In genomic region chr7:44263342-44264082, GRCh38 we compare ENCODE assay signal across 15 cellular contexts.
A peak's percentile ranks its signal among the peaks of the same experiment; 100 is the strongest.
DNase-seq lines count a peak whose midpoint lies in the region; ATAC-seq and TF ChIP-seq lines count a peak whose summit lies in the region.
"Had no signal": no experiment of that assay in that cellular context is flagged by ENCODE, and none has a peak within 500 bp of the region (broad histone marks: within the 10 kb centered on the region; RNA-seq: fewer than 3 reads in every experiment).

No MANE protein-coding gene starts in this region.

- no peak overlapping the region for H3K9ac ChIP-seq in mammary epithelial cell (ENCODE audit: insufficient read depth, low read length)

- H3K4me3 ChIP-seq in mammary epithelial cell (replicated peaks in 1 of 3; ENCODE audit: insufficient read depth in 1 of 3, low read depth in 2 of 3, low read length in 3 of 3) = no peak overlapping the region
- H3K4me3 ChIP-seq in breast epithelium = no peak overlapping the region
- no peak overlapping the region for H3K4me3 ChIP-seq in H7 (ENCODE audit: insufficient read depth, low read depth, low read length)
- no peak overlapping the region for H3K4me3 ChIP-seq in coronary artery
- H3K4me3 ChIP-seq: A549, Peyer's patch, SJCRH30 had no signal

- intact Hi-C loops in mammary epithelial cell (cut with micrococcal nuclease) = loop anchor here (5.0 kb wide), 2 partner anchors 44 to 114 kb away; no protein-coding TSS in a partner anchor
- intact Hi-C loops in breast epithelium (cut with DNase I; ENCODE audit: low total_unique reads) = loop anchor here (10.0 kb wide), 1 partner anchor 949 kb away; no protein-coding TSS in a partner anchor

- CTCF ChIA-PET in mammary epithelial cell (lab: Charles Lee; ENCODE audit: low non-redundant PET) = interaction anchor here (0.6 kb wide), 1 partner anchor 197 kb away, joined by 10 read pairs; no protein-coding TSS in a partner anchor

- ATAC-seq in GM18907 (IDR thresholded peaks at IDR 0.05; ENCODE audit: unreplicated experiment) = no peak

- peaks cover 37% of the 10 kb centered on the region for H3K4me1 ChIP-seq in mammary epithelial cell (ENCODE audit: insufficient read depth, low read length)
- peaks cover 0 to 9% of the 10 kb centered on the region in 2 donors for H3K4me1 ChIP-seq in breast epithelium
- H3K4me1 ChIP-seq: A549 had no signal

- WGBS in mammary epithelial cell (ENCODE audit: low coverage, missing lambda C conversion rate) = 89% methylated on average over 5 of the region's 20 CpGs

- H3K4me1 Mint-ChIP-seq in neural crest cell (peaks cover 12% of the 10 kb centered on the region), progenitor cell of endocrine pancreas (ENCODE audit: low read depth) (no peaks in the 10 kb centered on the region)

- H3K9me3 Mint-ChIP-seq in neural crest cell (no peaks in the 10 kb centered on the region), progenitor cell of endocrine pancreas (ENCODE audit: low read depth) (no peaks in the 10 kb centered on the region)
- H3K9me3 Mint-ChIP-seq: CD4-positive, CD25-positive, alpha-beta regulatory T cell; H9 had no signal

- H3K79me2 ChIP-seq in mammary epithelial cell (ENCODE audit: insufficient read depth, low read length) = no peaks in the 10 kb centered on the region

- DNase-seq in mammary epithelial cell (no peak), breast epithelium (ENCODE audit: low spot score in 2 of 2) (no peak), H7 (peak; percentile 79), caudate nucleus (lab: John Stamatoyannopoulos, UW) (peak in 2 of 61 donors; percentile 25 to 30), neural crest cell (ENCODE audit: low read depth, low spot score) (no peak), coronary artery (ENCODE audit: low spot score) (no peak), progenitor cell of endocrine pancreas (ENCODE audit: low spot score, unreplicated experiment) (no peak)
- DNase-seq: CD4-positive, CD25-positive, alpha-beta regulatory T cell; NCI-H187 treated with DMSO at 0.1 percent for 48 hours; NCI-H748 treated with DMSO at 0.1 percent for 48 hours; Peyer's patch; SJCRH30 had no signal

- H3K4me3 Mint-ChIP-seq in neural crest cell = no peak overlapping the region
- H3K4me3 Mint-ChIP-seq in progenitor cell of endocrine pancreas (ENCODE audit: low read depth) = no peak overlapping the region
- H3K4me3 Mint-ChIP-seq: CD4-positive, CD25-positive, alpha-beta regulatory T cell; H9 had no signal

- peak overlapping the region; percentile 67 for H3K27ac Mint-ChIP-seq in neural crest cell (ENCODE audit: unreplicated experiment)
- H3K27ac Mint-ChIP-seq in progenitor cell of endocrine pancreas = no peak overlapping the region
- H3K27ac Mint-ChIP-seq: CD4-positive, CD25-positive, alpha-beta regulatory T cell; H9 had no signal

- H3K27me3 Mint-ChIP-seq in neural crest cell (ENCODE audit: low read depth) (no peaks in the 10 kb centered on the region), progenitor cell of endocrine pancreas (peaks cover 16% of the 10 kb centered on the region)
- H3K27me3 Mint-ChIP-seq: CD4-positive, CD25-positive, alpha-beta regulatory T cell had no signal

- no peak for TF ChIP-seq CTCF in mammary epithelial cell (conservative IDR thresholded peaks at IDR 0.05 in 1 of 2, IDR thresholded peaks at IDR 0.05 in 1 of 2; ENCODE audit: extremely low read depth in 1 of 2, insufficient read depth in 1 of 2, low read depth in 1 of 2, low read length in 2 of 2)
- TF ChIP-seq CTCF in breast epithelium (IDR thresholded peaks at IDR 0.05) = no peak
- no peak for TF ChIP-seq CTCF in neural crest cell (conservative IDR thresholded peaks at IDR 0.05)
- TF ChIP-seq CTCF in coronary artery (IDR thresholded peaks at IDR 0.05) = no peak
- TF ChIP-seq CTCF in progenitor cell of endocrine pancreas (IDR thresholded peaks at IDR 0.05; ENCODE audit: unreplicated experiment) = no peak

- in situ Hi-C loops in mammary epithelial cell (cut with MboI; ENCODE audit: low sequenced_read_pairs in 2 of 2) = no loop called here

- H3K36me3 Mint-ChIP-seq in neural crest cell (ENCODE audit: low read depth) (no peaks in the 10 kb centered on the region), progenitor cell of endocrine pancreas (ENCODE audit: insufficient read depth) (no peaks in the 10 kb centered on the region)
- H3K36me3 Mint-ChIP-seq: CD4-positive, CD25-positive, alpha-beta regulatory T cell had no signal

- H3K4me2 ChIP-seq in mammary epithelial cell (ENCODE audit: insufficient read depth, low read depth, low read length) = peak overlapping the region; percentile 37
- H3K4me2 ChIP-seq: A549 had no signal

- H3K36me3 ChIP-seq in mammary epithelial cell (ENCODE audit: insufficient read depth, low read length) (no peaks in the 10 kb centered on the region), breast epithelium (no peaks in the 10 kb centered on the region), H7 (replicated peaks; ENCODE audit: control insufficient read depth, insufficient read depth, low read length) (no peaks in the 10 kb centered on the region)
- H3K36me3 ChIP-seq: Peyer's patch, SJCRH30 had no signal

- H3K27ac ChIP-seq in mammary epithelial cell (ENCODE audit: insufficient read depth, low read depth, low read length) (no peak overlapping the region), breast epithelium (no peak overlapping the region), caudate nucleus (ENCODE audit: low read depth, low read length) (peak overlapping the region; percentile 88), coronary artery (no peak overlapping the region)
- H3K27ac ChIP-seq: A549, Peyer's patch, SJCRH30 had no signal

- H3K9me3 ChIP-seq in mammary epithelial cell (replicated peaks; ENCODE audit: insufficient read depth, low read length) = no peaks in the 10 kb centered on the region
- no peaks in the 10 kb centered on the region for H3K9me3 ChIP-seq in breast epithelium
- H3K9me3 ChIP-seq: A549, Peyer's patch, SJCRH30 had no signal

- no peaks in the 10 kb centered on the region for H3K27me3 ChIP-seq in mammary epithelial cell (ENCODE audit: insufficient read depth, low read length)
- H3K27me3 ChIP-seq in breast epithelium = no peaks in the 10 kb centered on the region
- H3K27me3 ChIP-seq in H7 (ENCODE audit: control insufficient read depth, insufficient read depth, low read length) = no peaks in the 10 kb centered on the region
- H3K27me3 ChIP-seq: Peyer's patch had no signal

- no peaks in the 10 kb centered on the region for H4K20me1 ChIP-seq in mammary epithelial cell (ENCODE audit: insufficient read depth, low read length)

- TF ChIP-seq POLR2A in breast epithelium (IDR thresholded peaks at IDR 0.05) = no peak

- no TSS peak for BruUV-seq in mammary epithelial cell (replicated peaks; lab: Mats Ljungman, UMichigan)

- H2AFZ ChIP-seq in mammary epithelial cell (ENCODE audit: low read depth, low read length) = no peak overlapping the region

- dilution Hi-C loops in mammary epithelial cell (cut with HindIII; ENCODE audit: low sequenced_read_pairs) = no loop called here
